11 cellular contexts compared by ENCODE assay signal in the genomic region with DNA sequence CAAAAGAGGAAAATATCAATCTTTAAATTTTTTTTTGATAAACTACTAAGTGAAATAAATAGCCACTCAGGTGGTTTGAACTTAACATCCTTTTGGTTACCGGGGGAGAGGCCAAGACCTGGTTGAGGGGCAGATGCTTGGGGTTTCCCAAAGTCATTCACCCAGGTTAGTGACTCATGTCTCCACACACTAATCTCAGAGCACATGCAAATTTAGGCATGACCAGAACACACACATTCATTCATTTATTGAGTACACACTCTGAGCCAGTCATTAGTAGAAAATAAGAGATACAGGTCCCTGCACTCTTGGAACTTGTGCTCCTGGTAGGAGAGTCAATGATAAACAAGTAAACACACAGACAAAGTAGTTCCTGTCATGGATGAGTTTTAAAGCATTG. TPM values are rescaled to one million over a fixed set of nuclear protein-coding genes. Genes with fewer than 3 reads are reported as not detected.
DNase-seq lines count a peak whose midpoint lies in the region; ATAC-seq, FAIRE-seq and TF ChIP-seq lines count a peak whose summit lies in the region.
"Had no signal": no experiment of that assay in that cellular context is flagged by ENCODE, and none has a peak within 500 bp of the region (broad histone marks: within the 10 kb centered on the region; RNA-seq: fewer than 3 reads in every experiment).

No MANE protein-coding gene starts in this region.

- DNase-seq in GM12891 (ENCODE audit: insufficient read length, low spot score), result peak; percentile 34
- DNase-seq in sciatic nerve (ENCODE audit: low spot score), result no peak
- DNase-seq in SKM-1 treated with dmso at 0.1 percent for 144 hours (lab: John Stamatoyannopoulos, UW; ENCODE audit: unreplicated experiment), result no peak
- no peak for DNase-seq in NCI-H510A (lab: John Stamatoyannopoulos, UW)
- DNase-seq: NCI-H1436 had no signal

- peak; percentile 86 for ATAC-seq in GM19025 (IDR thresholded peaks at IDR 0.05; ENCODE audit: low read depth, unreplicated experiment)
- peak; percentile 89 for ATAC-seq in HG02759 (IDR thresholded peaks at IDR 0.05; ENCODE audit: unreplicated experiment)
- ATAC-seq in HG03571 (IDR thresholded peaks at IDR 0.05; ENCODE audit: unreplicated experiment), result peak; percentile 89
- ATAC-seq in sciatic nerve, result no peak
- ATAC-seq in gastroesophageal sphincter, result no peak

- no peak overlapping the region for H3K4me3 ChIP-seq in gastroesophageal sphincter
- H3K4me3 ChIP-seq: HAP-1, SJSA1 had no signal

- FAIRE-seq in GM12891 (lab: Jason Lieb, UNC), result peak; percentile 95

- intact Hi-C loops in sciatic nerve (cut with DNase I), result no loop called here

- no peaks in the 10 kb centered on the region for H3K4me1 ChIP-seq in gastroesophageal sphincter
- H3K4me1 ChIP-seq: HAP-1, SJSA1 had no signal

- no peak overlapping the region for H3K27ac ChIP-seq in gastroesophageal sphincter
- H3K27ac ChIP-seq: SJSA1 had no signal

- 57 to 80% methylated on average over 1 of the region's 1 CpG for WGBS in gastroesophageal sphincter (ENCODE audit: low coverage in 1 of 2), 2 donors

- TF ChIP-seq POLR2A in GM12891 (IDR thresholded peaks at IDR 0.05; ENCODE audit: low read depth, low read length), result no peak
- TF ChIP-seq POLR2A in gastroesophageal sphincter (IDR thresholded peaks at IDR 0.05), result no peak

- no peak for TF ChIP-seq EP300 in gastroesophageal sphincter (IDR thresholded peaks at IDR 0.05)

- no peaks in the 10 kb centered on the region for H3K9me3 ChIP-seq in gastroesophageal sphincter
- H3K9me3 ChIP-seq: HAP-1, SJSA1 had no signal

- no peaks in the 10 kb centered on the region for H3K27me3 ChIP-seq in gastroesophageal sphincter
- H3K27me3 ChIP-seq: SJSA1 had no signal

- no peaks in the 10 kb centered on the region for H3K36me3 ChIP-seq in gastroesophageal sphincter
- H3K36me3 ChIP-seq: HAP-1, SJSA1 had no signal

- TF ChIP-seq CTCF in gastroesophageal sphincter (IDR thresholded peaks at IDR 0.05), result no peak

TF ChIP-seq in GM12891, 5 proteins besides CTCF, POLR2A, EP300 and RAD21:
- no peak for TF ChIP-seq TAF1 (IDR thresholded peaks at IDR 0.05; ENCODE audit: low read depth, low read length)
- no peak for TF ChIP-seq POLR2AphosphoS5 (IDR thresholded peaks at IDR 0.05; ENCODE audit: low read depth, low read length)
- peak; percentile 98 for TF ChIP-seq POU2F2 (IDR thresholded peaks at IDR 0.05; ENCODE audit: low read depth, low read length)

RNA-seq across cellular contexts. Expression of gene ILDR1, which starts 7.3 kb away (rescaled TPM):
- polyA plus RNA-seq in GM12891 (2012; ENCODE audit: low read depth, missing spikeins), result 2.4 TPM
- total RNA-seq in sciatic nerve (not detected), gastroesophageal sphincter (under 1 TPM in 1 of 4 donors, not detected in 3; 0.74 TPM)
- total RNA-seq: SJSA1 had no signal

RNA-seq across cellular contexts. Expression of gene CD86, which starts 40.4 kb away (rescaled TPM):
- polyA plus RNA-seq in GM12891 (2012; ENCODE audit: low read depth, missing spikeins), result 14.8 TPM
- total RNA-seq in sciatic nerve (15.4 TPM), gastroesophageal sphincter (1 to 10 TPM; 1.4 to 6.6 (median 3.2) TPM)
- total RNA-seq: SJSA1 had no signal

Comparison
In these comparisons a context has a peak if more than half of its experiments do, and no peak if none do; other contexts are left out.
1. ATAC-seq: peak in GM19025 (single experiment), HG02759 (single experiment) and HG03571 (single experiment); none in sciatic nerve (single experiment) and gastroesophageal sphincter (single experiment).